8 cellular contexts compared by ENCODE assay signal in genomic region chr18:59899298-59900221, GRCh38. TPM values are rescaled to one million over a fixed set of nuclear protein-coding genes. Genes with fewer than 3 reads are reported as not detected.
A peak's percentile ranks its signal among the peaks of the same experiment; 100 is the strongest.
DNase-seq lines count a peak whose midpoint lies in the region; ATAC-seq and TF ChIP-seq lines count a peak whose summit lies in the region.

Gene PMAIP1 (plus strand): TSS chr18:59899996. CDS start chr18:59900178, 182 bp downstream.

- H3K79me2 ChIP-seq in KMS-11 (ENCODE audit: insufficient read depth, low read depth), result peaks cover 30% of the 10 kb centered on the region

- WGBS in esophagus muscularis mucosa, result 2% methylated on average over 30 of the region's 73 CpGs

- H2AFZ ChIP-seq in KMS-11 (ENCODE audit: low read depth), result peak within 1 kb of the TSS; percentile 93

- peak within 1 kb of the TSS; percentile 95 for H3K4me2 ChIP-seq in KMS-11

- no peaks in the 10 kb centered on the region for H3K9me3 Mint-ChIP-seq in naive B cell
- no peaks in the 10 kb centered on the region for H3K9me3 Mint-ChIP-seq in stimulated activated memory B cell treated with anti-CD40 and anti-IgM and Interleukin-4, amounts not matched to agents 10 μg/mL and 1 μg/mL and 100 μg/mL, for 72 hours

- peaks cover 38 to 44% (median 41%) of the 10 kb centered on the region in 3 donors for H3K4me1 Mint-ChIP-seq in naive B cell
- H3K4me1 Mint-ChIP-seq in stimulated activated memory B cell treated with anti-CD40 and anti-IgM and Interleukin-4, amounts not matched to agents 10 μg/mL and 1 μg/mL and 100 μg/mL, for 72 hours, result peaks cover 32% of the 10 kb centered on the region

- H3K27ac ChIP-seq in KMS-11 (peak within 1 kb of the TSS; percentile 67), esophagus muscularis mucosa (replicated peaks in 1 of 4) (peak within 1 kb of the TSS; percentile 66 to 84 (median 80))

- intact Hi-C loops in esophagus muscularis mucosa (cut with DNase I), result no loop called here

- H4K20me1 ChIP-seq in KMS-11 (ENCODE audit: insufficient read depth), result peaks cover 4% of the 10 kb centered on the region; the same call in 1 of the 2 replicates

- peak within 1 kb of the TSS; percentile 92 to 99 (median 98) for H3K4me3 Mint-ChIP-seq in naive B cell
- H3K4me3 Mint-ChIP-seq in stimulated activated memory B cell treated with anti-CD40 and anti-IgM and Interleukin-4, amounts not matched to agents 10 μg/mL and 1 μg/mL and 100 μg/mL, for 72 hours, result peak within 1 kb of the TSS; percentile 91

- ATAC-seq in GM21737 (IDR thresholded peaks at IDR 0.05; ENCODE audit: unreplicated experiment) (peak; percentile 67), naive B cell (ENCODE audit: low read depth in 2 of 2) (peak; percentile 78 to 81)
- ATAC-seq in stimulated activated memory B cell treated with anti-CD40 and anti-IgM and Interleukin-4, amounts not matched to agents 10 μg/mL and 1 μg/mL and 100 μg/mL, for 72 hours, result peak; percentile 94

- no peak for TF ChIP-seq EP300 in esophagus muscularis mucosa (IDR thresholded peaks at IDR 0.05)

- TF ChIP-seq CTCF in KMS-11 (conservative IDR thresholded peaks at IDR 0.05; ENCODE audit: low read depth, low read length) (no peak), esophagus muscularis mucosa (IDR thresholded peaks at IDR 0.05) (no peak)

- no peaks in the 10 kb centered on the region for H3K27me3 Mint-ChIP-seq in naive B cell
- no peaks in the 10 kb centered on the region for H3K27me3 Mint-ChIP-seq in stimulated activated memory B cell treated with anti-CD40 and anti-IgM and Interleukin-4, amounts not matched to agents 10 μg/mL and 1 μg/mL and 100 μg/mL, for 72 hours

- peaks cover 0 to 11% of the 10 kb centered on the region in 2 donors for H3K36me3 Mint-ChIP-seq in naive B cell
- peaks cover 13% of the 10 kb centered on the region for H3K36me3 Mint-ChIP-seq in stimulated activated memory B cell treated with anti-CD40 and anti-IgM and Interleukin-4, amounts not matched to agents 10 μg/mL and 1 μg/mL and 100 μg/mL, for 72 hours

- peak within 1 kb of the TSS; percentile 70 for H3K9ac ChIP-seq in KMS-11

- DNase-seq in DMS53 (lab: John Stamatoyannopoulos, UW), result peak; percentile 99
- peak; percentile 85 for DNase-seq in activated T-cell treated with anti-CD3 and anti-CD28 coated beads, Interleukin-2, amount 50 U/mL, for 1 hour
- DNase-seq in esophagus muscularis mucosa (ENCODE audit: extremely low spot score), result peak; percentile 95
- DNase-seq in naive B cell, result peak; percentile 86

- H3K36me3 ChIP-seq in KMS-11 (ENCODE audit: insufficient read depth) (peaks cover 3% of the 10 kb centered on the region; the same call in 1 of the 2 replicates), esophagus muscularis mucosa (no peaks in the 10 kb centered on the region)

- no peak for TF ChIP-seq POLR2A in esophagus muscularis mucosa (IDR thresholded peaks at IDR 0.05; ENCODE audit: low read depth)

- H3K9me3 ChIP-seq in esophagus muscularis mucosa, result no peaks in the 10 kb centered on the region

- H3K27ac Mint-ChIP-seq in naive B cell, result peak within 1 kb of the TSS; percentile 96 to 100 (median 99)
- H3K27ac Mint-ChIP-seq in stimulated activated memory B cell treated with anti-CD40 and anti-IgM and Interleukin-4, amounts not matched to agents 10 μg/mL and 1 μg/mL and 100 μg/mL, for 72 hours, result peak within 1 kb of the TSS; percentile 89

- H3K4me3 ChIP-seq in KMS-11 (IDR thresholded peaks at IDR 0.05; ENCODE audit: insufficient read depth, low read depth, low read length) (peak within 1 kb of the TSS; percentile 71), esophagus muscularis mucosa (peak within 1 kb of the TSS; percentile 63 to 82 (median 64))

- H3K4me1 ChIP-seq in KMS-11 (ENCODE audit: low read depth, poor library complexity, severe bottlenecking) (peaks cover 50% of the 10 kb centered on the region), esophagus muscularis mucosa (peaks cover 7 to 28% (median 25%) of the 10 kb centered on the region in 4 donors)

- H3K27me3 ChIP-seq in KMS-11 (ENCODE audit: insufficient read depth, low read depth) (no peaks in the 10 kb centered on the region), esophagus muscularis mucosa (peaks cover 3 to 50% (median 18%) of the 10 kb centered on the region in 4 donors)

TF ChIP-seq in PFSK-1, 5 proteins besides CTCF, POLR2A, EP300 and RAD21:
- TF ChIP-seq REST (IDR thresholded peaks at IDR 0.05; ENCODE audit: insufficient read depth in 1 of 2, low read depth in 2 of 2, low read length in 2 of 2) (peak; percentile 44 to 80; a peak in 3 of 4 replicates), POLR2AphosphoS5 (IDR thresholded peaks at IDR 0.05; ENCODE audit: low read depth, low read length) (peak; percentile 38; the same call in 1 of the 2 replicates), SIN3A (IDR thresholded peaks at IDR 0.05; ENCODE audit: borderline replicate concordance, insufficient read depth, low read length) (no peak), FOXP2 (optimal IDR thresholded peaks at IDR 0.05; ENCODE audit: borderline replicate concordance, extremely low read depth, extremely low read length, insufficient read depth) (no peak), TAF1 (IDR thresholded peaks at IDR 0.05; ENCODE audit: borderline replicate concordance, insufficient read depth, low read length) (peak; percentile 52; the same call in 1 of the 2 replicates)

RNA-seq across cellular contexts. Expression of gene PMAIP1, which starts in this region (rescaled TPM):
- 3.3 TPM for polyA plus RNA-seq in PFSK-1 (2012; ENCODE audit: insufficient read length, low read depth)
- total RNA-seq in esophagus muscularis mucosa, result 1 to 10 TPM in 1 of 4 donors, under 1 TPM in 3; 0.42 to 1.3 (median 0.79) TPM
- 100 to 1,000 TPM in 5 of 6 donors, 10 to 100 TPM in 1; 94.5 to 224 (median 158) TPM for polyA plus RNA-seq in naive B cell (ENCODE audit: low read depth in 6 of 6)

Comparison
In these comparisons a context has a peak if more than half of its experiments do, and no peak if none do; other contexts are left out.
1. Peak in every context shown above with its lines: DNase-seq, ATAC-seq, H3K4me3 ChIP-seq and H3K27ac ChIP-seq.